ENCODE assay signal across 8 cellular contexts in genomic region chr5:40223884-40224402, GRCh38.
DNase-seq lines count a peak whose midpoint lies in the region; ATAC-seq lines count a peak whose summit lies in the region.

No MANE protein-coding gene starts in this region.

- no peaks in the 10 kb centered on the region for H3K9me3 Mint-ChIP-seq in stimulated activated memory B cell treated with anti-CD40 and anti-IgM and Interleukin-4, amounts not matched to agents 10 μg/mL and 1 μg/mL and 100 μg/mL, for 72 hours

- H3K4me3 ChIP-seq in adipocyte (ENCODE audit: low read length), result no peak overlapping the region

- no peaks in the 10 kb centered on the region for H3K36me3 ChIP-seq in adipocyte (ENCODE audit: control insufficient read depth, insufficient read depth, low read length, severe bottlenecking)

- H3K4me3 Mint-ChIP-seq in stimulated activated memory B cell treated with anti-CD40 and anti-IgM and Interleukin-4, amounts not matched to agents 10 μg/mL and 1 μg/mL and 100 μg/mL, for 72 hours, result peak overlapping the region; percentile 49

- no peaks in the 10 kb centered on the region for H3K36me3 Mint-ChIP-seq in stimulated activated memory B cell treated with anti-CD40 and anti-IgM and Interleukin-4, amounts not matched to agents 10 μg/mL and 1 μg/mL and 100 μg/mL, for 72 hours

- peaks cover 55% of the 10 kb centered on the region for H3K4me1 Mint-ChIP-seq in stimulated activated memory B cell treated with anti-CD40 and anti-IgM and Interleukin-4, amounts not matched to agents 10 μg/mL and 1 μg/mL and 100 μg/mL, for 72 hours

- ATAC-seq in GM19395 (IDR thresholded peaks at IDR 0.05; ENCODE audit: unreplicated experiment) (peak; percentile 59), HG03442 (IDR thresholded peaks at IDR 0.05; ENCODE audit: unreplicated experiment) (peak; percentile 65), GM19324 (IDR thresholded peaks at IDR 0.05; ENCODE audit: low FRiP score, unreplicated experiment) (no peak)
- ATAC-seq in stimulated activated memory B cell treated with anti-CD40 and anti-IgM and Interleukin-4, amounts not matched to agents 10 μg/mL and 1 μg/mL and 100 μg/mL, for 72 hours, result peak; percentile 89

- no peak overlapping the region for H3K9ac ChIP-seq in adipocyte (ENCODE audit: low read length)

- no peaks in the 10 kb centered on the region for H3K27me3 ChIP-seq in adipocyte (replicated peaks; ENCODE audit: control insufficient read depth, insufficient read depth, low read length)

- no peaks in the 10 kb centered on the region for H3K9me3 ChIP-seq in adipocyte (ENCODE audit: control insufficient read depth, low read length)

- peak; percentile 14 for DNase-seq in AG08396 (ENCODE audit: low spot score)
- DNase-seq in adipocyte (ENCODE audit: low read depth), result peak; percentile 58
- DNase-seq in LoVo (ENCODE audit: low spot score), result no peak
- no peak for DNase-seq in NCI-H1105 (lab: John Stamatoyannopoulos, UW)

- H3K4me1 ChIP-seq in adipocyte (ENCODE audit: control insufficient read depth, insufficient read depth, low read length), result peaks cover 7% of the 10 kb centered on the region

- no peaks in the 10 kb centered on the region for H3K27me3 Mint-ChIP-seq in stimulated activated memory B cell treated with anti-CD40 and anti-IgM and Interleukin-4, amounts not matched to agents 10 μg/mL and 1 μg/mL and 100 μg/mL, for 72 hours

- H3K27ac Mint-ChIP-seq in stimulated activated memory B cell treated with anti-CD40 and anti-IgM and Interleukin-4, amounts not matched to agents 10 μg/mL and 1 μg/mL and 100 μg/mL, for 72 hours, result peak overlapping the region; percentile 87

Comparison
In these comparisons a context has a peak if more than half of its experiments do, and no peak if none do; other contexts are left out.
1. DNase-seq: peak in AG08396 (single experiment) and adipocyte (single experiment); none in LoVo (single experiment) and NCI-H1105 (single experiment).